Comparison of ENCODE assay signal across 17 cellular contexts in the genomic region with DNA sequence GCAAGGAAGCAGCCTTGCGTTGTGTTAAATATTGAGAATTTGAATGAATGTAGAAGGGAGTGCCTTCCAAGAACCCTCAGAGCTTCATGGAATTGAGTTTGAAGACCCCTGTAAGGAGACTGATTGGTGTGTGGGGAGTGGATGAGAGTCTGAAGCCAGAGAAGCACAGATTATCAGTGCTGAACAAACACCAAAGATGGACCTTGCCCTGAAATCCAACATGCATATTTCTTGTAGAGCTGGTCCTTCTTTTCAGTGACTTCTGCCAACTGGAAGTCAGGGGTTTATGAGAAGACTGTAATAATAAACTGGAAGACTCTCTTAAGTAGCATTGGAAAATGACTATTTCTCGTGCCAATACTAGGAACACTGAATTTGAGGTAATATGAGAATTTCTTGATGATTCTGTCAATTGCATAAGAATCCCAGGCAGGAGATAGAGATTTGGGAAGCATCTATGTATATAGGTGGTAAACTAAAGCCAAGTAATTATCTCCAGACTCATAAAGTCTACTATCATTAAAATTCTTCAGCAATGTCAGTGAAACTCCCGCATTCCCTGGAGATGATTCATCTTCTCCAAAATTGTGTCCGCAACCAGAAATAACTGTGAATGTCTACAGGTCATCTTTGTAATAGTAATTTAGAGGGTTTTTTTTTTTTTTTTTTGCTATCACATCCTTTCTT.
A peak's percentile ranks its signal among the peaks of the same experiment; 100 is the strongest.
DNase-seq lines count a peak whose midpoint lies in the region; ATAC-seq, FAIRE-seq and TF ChIP-seq lines count a peak whose summit lies in the region.
"Had no signal": no experiment of that assay in that cellular context is flagged by ENCODE, and none has a peak within 500 bp of the region (broad histone marks: within the 10 kb centered on the region; RNA-seq: fewer than 3 reads in every experiment).

No MANE protein-coding gene starts in this region.

- no peaks in the 10 kb centered on the region for H3K27me3 ChIP-seq in Caco-2 (replicated peaks; ENCODE audit: control insufficient read depth, insufficient read depth, low read length)
- H3K27me3 ChIP-seq in lower lobe of right lung (ENCODE audit: low read depth): no peaks in the 10 kb centered on the region

- intact Hi-C loops in Caco-2 (cut with micrococcal nuclease; ENCODE audit: unreplicated experiment): loop anchor here (5.0 kb wide), 2 partner anchors 34 to 71 kb away; no protein-coding TSS in a partner anchor
- intact Hi-C loops in lower lobe of right lung (cut with DNase I): no loop called here
- intact Hi-C loops in posterior cingulate gyrus (cut with DNase I): no loop called here

- H3K9me3 Mint-ChIP-seq in Caco-2 (ENCODE audit: unreplicated experiment) (no peaks in the 10 kb centered on the region), nephron (no peaks in the 10 kb centered on the region)
- H3K9me3 Mint-ChIP-seq: CD4-positive, alpha-beta T cell had no signal

- POLR2A ChIA-PET in Caco-2 (lab: Charles Lee): interaction anchor here (0.5 kb wide), 1 partner anchor 238 kb away, joined by 4 read pairs; no protein-coding TSS in a partner anchor

- peaks cover 25% of the 10 kb centered on the region for H3K4me1 Mint-ChIP-seq in Caco-2 (ENCODE audit: low read depth, unreplicated experiment)
- H3K4me1 Mint-ChIP-seq in nephron: peaks cover 22% of the 10 kb centered on the region
- H3K4me1 Mint-ChIP-seq: B cell, GM23338 had no signal

- no peak for ATAC-seq in lower lobe of right lung
- ATAC-seq: GM23338 had no signal

- no peaks in the 10 kb centered on the region for H3K27me3 Mint-ChIP-seq in Caco-2 (ENCODE audit: insufficient read depth, unreplicated experiment)
- no peaks in the 10 kb centered on the region for H3K27me3 Mint-ChIP-seq in nephron (ENCODE audit: low read depth)
- H3K27me3 Mint-ChIP-seq: CD4-positive, alpha-beta T cell had no signal

- TF ChIP-seq CTCF in Caco-2 (IDR thresholded peaks at IDR 0.05; ENCODE audit: insufficient read depth in 1 of 2, low read depth in 1 of 2, low read length in 1 of 2, severe bottlenecking in 1 of 2, unreplicated experiment in 1 of 2) (no peak), nephron (IDR thresholded peaks at IDR 0.05; ENCODE audit: unreplicated experiment in 3 of 3) (no peak), lower lobe of right lung (IDR thresholded peaks at IDR 0.05) (no peak)

- CTCF ChIA-PET in Caco-2 (lab: Charles Lee): no interaction called here

- H3K36me3 Mint-ChIP-seq in Caco-2 (ENCODE audit: insufficient read depth, unreplicated experiment) (peaks cover 6% of the 10 kb centered on the region), nephron (ENCODE audit: low read depth) (no peaks in the 10 kb centered on the region)

- H3K36me3 ChIP-seq in Caco-2 (ENCODE audit: control insufficient read depth, insufficient read depth, low read length) (no peaks in the 10 kb centered on the region), lower lobe of right lung (no peaks in the 10 kb centered on the region)

- no peak overlapping the region for H3K4me3 ChIP-seq in Caco-2 (ENCODE audit: low read depth, low read length)
- no peak overlapping the region for H3K4me3 ChIP-seq in lower lobe of right lung
- H3K4me3 ChIP-seq: GM23338 had no signal

- H3K4me3 Mint-ChIP-seq in Caco-2 (ENCODE audit: unreplicated experiment) (peak overlapping the region; percentile 55), nephron (no peak overlapping the region)
- H3K4me3 Mint-ChIP-seq: B cell; CD4-positive, alpha-beta T cell; GM23338 had no signal

- H3K27ac ChIP-seq in lower lobe of right lung: no peak overlapping the region

- H3K9me3 ChIP-seq in Caco-2 (no peaks in the 10 kb centered on the region), lower lobe of right lung (no peaks in the 10 kb centered on the region)

- H3K27ac Mint-ChIP-seq in Caco-2 (ENCODE audit: unreplicated experiment) (peak overlapping the region; percentile 63), nephron (peak overlapping the region in 2 of 3 experiments; percentile 74 to 78)
- H3K27ac Mint-ChIP-seq: B cell; CD4-positive, alpha-beta T cell; GM23338 had no signal

- H3K4me1 ChIP-seq in Caco-2 (peaks cover 44% of the 10 kb centered on the region), lower lobe of right lung (no peaks in the 10 kb centered on the region)

- peak; percentile 43 to 50 for DNase-seq in Caco-2
- DNase-seq in RPMI7951 (ENCODE audit: low read depth): peak; percentile 29
- DNase-seq in urothelium cell line (ENCODE audit: low spot score): peak; percentile 8
- DNase-seq in NCI-H2081 treated with DMSO at 0.1 percent for 48 hours (lab: John Stamatoyannopoulos, UW): no peak
- DNase-seq in lower lobe of right lung: no peak
- no peak for DNase-seq in posterior cingulate gyrus
- DNase-seq: C1 segment of cervical spinal cord; CD4-positive, alpha-beta T cell; DMS79; EL; H7 had no signal

- no peak for FAIRE-seq in urothelium cell line (lab: Jason Lieb, UNC)
- FAIRE-seq: A204.1, G401.6, GM12891 had no signal

- no TSS peak for BruUV-seq in Caco-2 (replicated peaks; lab: Mats Ljungman, UMichigan)

Comparison
In these comparisons a context has a peak if more than half of its experiments do, and no peak if none do; other contexts are left out.
1. DNase-seq: peak in Caco-2 (2 of 2), RPMI7951 (single experiment) and urothelium cell line (single experiment); none in NCI-H2081 treated with DMSO at 0.1 percent for 48 hours (single experiment), lower lobe of right lung (single experiment) and posterior cingulate gyrus (0 of 10).